8 cellular contexts compared by ENCODE assay signal in genomic region chr14:76761198-76761848, GRCh38. TPM values are rescaled to one million over a fixed set of nuclear protein-coding genes. Genes with fewer than 3 reads are reported as not detected.
DNase-seq lines count a peak whose midpoint lies in the region; ATAC-seq, FAIRE-seq and TF ChIP-seq lines count a peak whose summit lies in the region.

TSS of gene VASH1 (plus strand) at chr14:76761468. CDS start at chr14:76762822, 1,354 bp downstream.

- in situ Hi-C loops in GM12878 (cut with MboI): no loop called here

- H3K4me3 ChIP-seq in Jurkat, Clone E6-1 (ENCODE audit: low read length): peak within 1 kb of the TSS; percentile 46
- peak within 1 kb of the TSS; percentile 71 for H3K4me3 ChIP-seq in GM12878
- H3K4me3 ChIP-seq in hepatocyte: peak within 1 kb of the TSS; percentile 99

- intact Hi-C loops in GM12878 (cut with micrococcal nuclease; ENCODE audit: unreplicated experiment): loop anchor here (5.0 kb wide), 1 partner anchor 51 kb away; the partner anchor contains the start of gene ANGEL1

- peak within 1 kb of the TSS; percentile 78 for H3K4me2 ChIP-seq in GM12878 (ENCODE audit: control insufficient read depth, insufficient read depth)
- peak within 1 kb of the TSS; percentile 98 for H3K4me2 ChIP-seq in hepatocyte

- no peak for TF ChIP-seq RAD21 in GM12878 (IDR thresholded peaks at IDR 0.05; ENCODE audit: insufficient read depth, low read depth, low read length)

- no TSS peak for BruUV-seq in GM12878 (replicated peaks; lab: Mats Ljungman, UMichigan)

- H3K27me3 ChIP-seq in GM12878 (replicated peaks in 1 of 2; ENCODE audit: control insufficient read depth in 2 of 2, insufficient read depth in 2 of 2, low read length in 1 of 2): peaks cover 2 to 7% of the 10 kb centered on the region in 2 experiments
- H3K27me3 ChIP-seq in hepatocyte: peaks cover 27% of the 10 kb centered on the region

- H3K27ac ChIP-seq in GM12878 (ENCODE audit: control insufficient read depth, insufficient read depth): no peak within 1 kb of the TSS
- H3K27ac ChIP-seq in hepatocyte: no peak within 1 kb of the TSS

- no peaks in the 10 kb centered on the region for H3K9me2 ChIP-seq in hepatocyte (replicated peaks; ENCODE audit: insufficient read depth)

- POLR2A ChIA-PET in GM12878 (lab: Charles Lee): no interaction called here

- H2AFZ ChIP-seq in GM12878 (ENCODE audit: control insufficient read depth, low read depth, low read length) (peak within 1 kb of the TSS; percentile 66), hepatocyte (peak within 1 kb of the TSS; percentile 99)

- TF ChIP-seq POLR2A in GM12878 (IDR thresholded peaks at IDR 0.05; ENCODE audit: low read depth, low read length): peak; percentile 35; the same call in 1 of the 2 replicates

- CTCF ChIA-PET in GM12878 (lab: Yijun Ruan, JAX): no interaction called here

- ATAC-seq in GM21526 (IDR thresholded peaks at IDR 0.05; ENCODE audit: low FRiP score, unreplicated experiment) (peak; percentile 81), GM12878 (peak; percentile 95), HG02840 (IDR thresholded peaks at IDR 0.05; ENCODE audit: low FRiP score, unreplicated experiment) (no peak)

- H3K79me2 ChIP-seq in GM12878 (ENCODE audit: control insufficient read depth, insufficient read depth, low read length) (no peaks in the 10 kb centered on the region), hepatocyte (no peaks in the 10 kb centered on the region)

- TF ChIP-seq EP300 in GM12878 (IDR thresholded peaks at IDR 0.05; ENCODE audit: borderline replicate concordance in 1 of 2, control insufficient read depth in 1 of 2, low read depth in 2 of 2, low read length in 2 of 2): no peak

- no peaks in the 10 kb centered on the region; the same call in 1 of the 2 replicates for H3K4me1 ChIP-seq in GM12878 (ENCODE audit: control insufficient read depth, insufficient read depth, low read length)
- H3K4me1 ChIP-seq in hepatocyte (ENCODE audit: insufficient read depth): peaks cover 10% of the 10 kb centered on the region

- H3K36me3 ChIP-seq in GM12878 (ENCODE audit: control insufficient read depth in 2 of 2, insufficient read depth in 2 of 2, low read length in 1 of 2): no peaks in the 10 kb centered on the region
- H3K36me3 ChIP-seq in hepatocyte (replicated peaks; ENCODE audit: insufficient read depth, low read depth): no peaks in the 10 kb centered on the region

- SMC1A ChIA-PET in GM12878 (lab: Charles Lee; ENCODE audit: uncharacterized antibody, unreplicated experiment): no interaction called here

- RAD21 ChIA-PET in GM12878 (lab: Charles Lee; ENCODE audit: unreplicated experiment): no interaction called here

- 10% methylated on average over 32 of the region's 76 CpGs for WGBS in GM12878 (ENCODE audit: insufficient coverage, insufficient replicate concordance, low lambda C conversion rate, missing lambda C conversion rate)
- WGBS in hepatocyte (ENCODE audit: low lambda C conversion rate, missing lambda C conversion rate): 3% methylated on average over 35 of the region's 76 CpGs

- H3K9me3 ChIP-seq in GM12878 (replicated peaks; ENCODE audit: control insufficient read depth, insufficient read depth, low read length): no peaks in the 10 kb centered on the region
- H3K9me3 ChIP-seq in hepatocyte (ENCODE audit: low read depth): no peaks in the 10 kb centered on the region

- DNase-seq in DMS79 treated with DMSO at 0.1 percent for 48 hours (lab: John Stamatoyannopoulos, UW) (peak; percentile 70), T-helper 2 cell (peak in 4 of 5 experiments; percentile 21 to 76 (median 40)), GM12878 (ENCODE audit: low read depth, low spot score) (no peak), hepatocyte (ENCODE audit: low spot score) (peak; percentile 70), putamen (ENCODE audit: low spot score) (peak; percentile 69)
- peak; percentile 14 for DNase-seq in Jurkat, Clone E6-1 (ENCODE audit: low read depth, low spot score)

- TF ChIP-seq CTCF in GM12878 (IDR thresholded peaks at IDR 0.05 in 2 of 3, conservative IDR thresholded peaks at IDR 0.05 in 1 of 3; ENCODE audit: control insufficient read depth in 2 of 3, extremely low read depth in 1 of 3, insufficient read depth in 1 of 3, low read depth in 3 of 3, low read length in 3 of 3) (no peak), hepatocyte (IDR thresholded peaks at IDR 0.05; ENCODE audit: poor library complexity) (no peak)

- H4K20me1 ChIP-seq in GM12878 (ENCODE audit: control insufficient read depth, insufficient read depth) (no peaks in the 10 kb centered on the region), hepatocyte (ENCODE audit: insufficient read depth, poor library complexity, severe bottlenecking) (no peaks in the 10 kb centered on the region)

- FAIRE-seq in GM12878 (lab: Jason Lieb, UNC): no peak

- no peak within 1 kb of the TSS; the same call in 1 of the 2 replicates for H3K9ac ChIP-seq in GM12878 (ENCODE audit: control insufficient read depth, insufficient read depth, low read length)

TF ChIP-seq in GM12878, 131 proteins besides CTCF, POLR2A, EP300 and RAD21 (continues in another document):
- TF ChIP-seq WRNIP1 (IDR thresholded peaks at IDR 0.05; ENCODE audit: borderline replicate concordance, low read depth, low read length) (no peak), PRDM15 (CRISPR knock-in tag; IDR thresholded peaks at IDR 0.05) (no peak), EED (IDR thresholded peaks at IDR 0.05; ENCODE audit: low read depth) (peak; percentile 54; the same call in 1 of the 2 replicates), NFYA (IDR thresholded peaks at IDR 0.05; ENCODE audit: borderline replicate concordance, low read depth, low read length) (no peak), SREBF1 (IDR thresholded peaks at IDR 0.05; ENCODE audit: low read length) (no peak), YBX1 (IDR thresholded peaks at IDR 0.05) (no peak)

RNA-seq across cellular contexts. Expression of gene VASH1, which starts in this region (rescaled TPM):
- 8.3 TPM for polyA plus RNA-seq in Jurkat, Clone E6-1 (2012; ENCODE audit: insufficient read depth, insufficient read length)
- 1.0 and 1.9 TPM in 2 replicates for total RNA-seq in GM12878 (2013; cell fraction: nucleolus; rRNA removed)
- total RNA-seq in GM12878 (2014; rRNA removed) (0.40 and 0.49 TPM in 2 replicates), GM12878 (2014; rRNA removed; fragmentation: Illumina TruSeq; extraction: Trizol) (0.54 and 0.78 TPM in 2 replicates), GM12878 (2021) (2.3 and 2.4 TPM in 2 replicates), hepatocyte (4.8 and 6.8 TPM in 2 replicates)
- polyA plus RNA-seq in GM12878 (2011; ENCODE audit: low read depth): 0.72 TPM
- polyA plus RNA-seq in GM12878 (2011; rRNA removed) (0.29 and 0.67 TPM in 2 replicates), GM12878 (2014; fragmentation: Illumina TruSeq; extraction: Trizol) (0.98 and 1.2 TPM in 2 replicates), GM12878 (2014; fragmentation: Nextera tagmentation; extraction: Ambion mirVana) (under 1 TPM; 0.06 to 0.35 TPM), GM12878 (2014; rRNA removed) (1.7 and 1.9 TPM in 2 replicates), GM12878 (2016; fragmentation: Nextera tagmentation; extraction: Ambion mirVana) (under 1 TPM; 0.45 to 0.52 TPM), hepatocyte (6.0 and 6.3 TPM in 2 replicates)
- polyA plus RNA-seq in GM12878 (2011; cell fraction: cytosol; rRNA removed): 0.67 and 0.70 TPM in 2 replicates
- polyA plus RNA-seq in GM12878 (2011; cell fraction: nucleus; rRNA removed): 3.3 and 3.8 TPM in 2 replicates
- 1.6 and 1.8 TPM in 2 replicates for polyA plus RNA-seq in GM12878 (2012)
- 0.29 and 1.5 TPM in 2 replicates for polyA minus RNA-seq in GM12878 (2011; rRNA and poly(A)+ RNA removed)
- not detected in 2 replicates for polyA minus RNA-seq in GM12878 (2011; cell fraction: cytosol; rRNA and poly(A)+ RNA removed)
- polyA minus RNA-seq in GM12878 (2011; cell fraction: nucleus; rRNA and poly(A)+ RNA removed): 0.36 and 1.4 TPM in 2 replicates

Comparison
In these comparisons a context has a peak if more than half of its experiments do, and no peak if none do; other contexts are left out.
1. H3K4me3 ChIP-seq: peak in every context shown above with its lines; median percentile 99 in hepatocyte; 71 in GM12878; 46 in Jurkat, Clone E6-1.